Comparison of ENCODE assay signal across 1 cellular context in genomic region chr9:98977246-98977681, GRCh38.
TF ChIP-seq lines count a peak whose summit lies in the region.

No MANE protein-coding gene starts in this region.

TF ChIP-seq in K562, 482 proteins besides CTCF, POLR2A, EP300 and RAD21 (continued from another document):
- TF ChIP-seq, protein P1, sequence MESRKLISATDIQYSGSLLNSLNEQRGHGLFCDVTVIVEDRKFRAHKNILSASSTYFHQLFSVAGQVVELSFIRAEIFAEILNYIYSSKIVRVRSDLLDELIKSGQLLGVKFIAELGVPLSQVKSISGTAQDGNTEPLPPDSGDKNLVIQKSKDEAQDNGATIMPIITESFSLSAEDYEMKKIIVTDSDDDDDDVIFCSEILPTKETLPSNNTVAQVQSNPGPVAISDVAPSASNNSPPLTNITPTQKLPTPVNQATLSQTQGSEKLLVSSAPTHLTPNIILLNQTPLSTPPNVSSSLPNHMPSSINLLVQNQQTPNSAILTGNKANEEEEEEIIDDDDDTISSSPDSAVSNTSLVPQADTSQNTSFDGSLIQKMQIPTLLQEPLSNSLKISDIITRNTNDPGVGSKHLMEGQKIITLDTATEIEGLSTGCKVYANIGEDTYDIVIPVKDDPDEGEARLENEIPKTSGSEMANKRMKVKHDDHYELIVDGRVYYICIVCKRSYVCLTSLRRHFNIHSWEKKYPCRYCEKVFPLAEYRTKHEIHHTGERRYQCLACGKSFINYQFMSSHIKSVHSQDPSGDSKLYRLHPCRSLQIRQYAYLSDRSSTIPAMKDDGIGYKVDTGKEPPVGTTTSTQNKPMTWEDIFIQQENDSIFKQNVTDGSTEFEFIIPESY (CRISPR knock-in tag; IDR thresholded peaks at IDR 0.05), result peak; percentile 86
- TF ChIP-seq ETS2 (tag; IDR thresholded peaks at IDR 0.05; ENCODE audit: borderline replicate concordance, poor library complexity, severe bottlenecking), result no peak
- no peak for TF ChIP-seq HEY1 (CRISPR knock-in tag; IDR thresholded peaks at IDR 0.05; ENCODE audit: borderline replicate concordance)
- TF ChIP-seq NRF1 (conservative IDR thresholded peaks at IDR 0.05 in 1 of 2, IDR thresholded peaks at IDR 0.05 in 1 of 2), result peak in 1 of 2 experiments; percentile 33; a peak in 1 of 4 replicates
- TF ChIP-seq, protein P2, sequence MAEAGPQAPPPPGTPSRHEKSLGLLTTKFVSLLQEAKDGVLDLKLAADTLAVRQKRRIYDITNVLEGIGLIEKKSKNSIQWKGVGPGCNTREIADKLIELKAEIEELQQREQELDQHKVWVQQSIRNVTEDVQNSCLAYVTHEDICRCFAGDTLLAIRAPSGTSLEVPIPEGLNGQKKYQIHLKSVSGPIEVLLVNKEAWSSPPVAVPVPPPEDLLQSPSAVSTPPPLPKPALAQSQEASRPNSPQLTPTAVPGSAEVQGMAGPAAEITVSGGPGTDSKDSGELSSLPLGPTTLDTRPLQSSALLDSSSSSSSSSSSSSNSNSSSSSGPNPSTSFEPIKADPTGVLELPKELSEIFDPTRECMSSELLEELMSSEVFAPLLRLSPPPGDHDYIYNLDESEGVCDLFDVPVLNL (CRISPR knock-in tag; IDR thresholded peaks at IDR 0.05; ENCODE audit: low read depth), result no peak
- TF ChIP-seq L3MBTL2 (IDR thresholded peaks at IDR 0.05), result no peak
- no peak for TF ChIP-seq RNF2 (IDR thresholded peaks at IDR 0.05)
- TF ChIP-seq CHD1 (IDR thresholded peaks at IDR 0.05; ENCODE audit: low read length), result no peak
- 0 out of 2 replicates have a peak, but pooled peaks have one; percentile 29 for TF ChIP-seq NR2C2 (CRISPR knock-in tag; IDR thresholded peaks at IDR 0.05)
- TF ChIP-seq NR2C2 (tag; IDR thresholded peaks at IDR 0.05), result peak; percentile 51
- 0 out of 2 replicates have a peak, but pooled peaks have one; percentile 15 for TF ChIP-seq ZBTB7A (IDR thresholded peaks at IDR 0.05; ENCODE audit: borderline replicate concordance, control insufficient read depth, low read depth, low read length)
- TF ChIP-seq, protein P3, sequence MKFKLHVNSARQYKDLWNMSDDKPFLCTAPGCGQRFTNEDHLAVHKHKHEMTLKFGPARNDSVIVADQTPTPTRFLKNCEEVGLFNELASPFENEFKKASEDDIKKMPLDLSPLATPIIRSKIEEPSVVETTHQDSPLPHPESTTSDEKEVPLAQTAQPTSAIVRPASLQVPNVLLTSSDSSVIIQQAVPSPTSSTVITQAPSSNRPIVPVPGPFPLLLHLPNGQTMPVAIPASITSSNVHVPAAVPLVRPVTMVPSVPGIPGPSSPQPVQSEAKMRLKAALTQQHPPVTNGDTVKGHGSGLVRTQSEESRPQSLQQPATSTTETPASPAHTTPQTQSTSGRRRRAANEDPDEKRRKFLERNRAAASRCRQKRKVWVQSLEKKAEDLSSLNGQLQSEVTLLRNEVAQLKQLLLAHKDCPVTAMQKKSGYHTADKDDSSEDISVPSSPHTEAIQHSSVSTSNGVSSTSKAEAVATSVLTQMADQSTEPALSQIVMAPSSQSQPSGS (CRISPR knock-in tag; IDR thresholded peaks at IDR 0.05), result no peak
- TF ChIP-seq RBFOX2 (IDR thresholded peaks at IDR 0.05; ENCODE audit: low read depth, low read length), result no peak
- TF ChIP-seq BCLAF1 (IDR thresholded peaks at IDR 0.05; ENCODE audit: borderline replicate concordance in 1 of 2, control insufficient read depth in 1 of 2, low read depth in 2 of 2, low read length in 1 of 2), result no peak
- TF ChIP-seq ZNF707 (CRISPR knock-in tag; conservative IDR thresholded peaks at IDR 0.05), result no peak
